9 cellular contexts compared by ENCODE assay signal in genomic region chr7:129824291-129825004, GRCh38.
DNase-seq lines count a peak whose midpoint lies in the region; ATAC-seq and TF ChIP-seq lines count a peak whose summit lies in the region.
"Had no signal": no experiment of that assay in that cellular context is flagged by ENCODE, and none has a peak within 500 bp of the region (broad histone marks: within the 10 kb centered on the region; RNA-seq: fewer than 3 reads in every experiment).

No MANE protein-coding gene starts in this region.

- H3K4me1 ChIP-seq in PC-9 (replicated peaks; ENCODE audit: insufficient read depth) = peaks cover 17% of the 10 kb centered on the region; the same call in 1 of the 2 replicates
- no peaks in the 10 kb centered on the region for H3K4me1 ChIP-seq in prostate gland (replicated peaks)

- peak overlapping the region; percentile 74; the same call in 1 of the 2 replicates for H2AFZ ChIP-seq in PC-9

- TSS peak; percentile 35 for BruUV-seq in PC-9 (replicated peaks; lab: Mats Ljungman, UMichigan)

- H3K27me3 ChIP-seq in PC-9 (ENCODE audit: insufficient read depth, low read depth) (no peaks in the 10 kb centered on the region), prostate gland (replicated peaks; ENCODE audit: insufficient read depth) (no peaks in the 10 kb centered on the region)

- no peaks in the 10 kb centered on the region for H3K9me2 ChIP-seq in PC-9 (ENCODE audit: insufficient read depth)

- H3K27ac ChIP-seq in PC-9 (peak overlapping the region; percentile 88), prostate gland (peak overlapping the region in 1 of 2 donors; percentile 74)
- H3K27ac ChIP-seq: SK-N-MC had no signal

- H3K4me3 ChIP-seq in PC-9 (peak overlapping the region; percentile 88), epithelial cell of esophagus (ENCODE audit: low read length) (peak overlapping the region; percentile 59), prostate gland (peak overlapping the region; percentile 46 to 57)

- peak; percentile 43; the same call in 1 of the 2 replicates for TF ChIP-seq CTCF in PC-9 (conservative IDR thresholded peaks at IDR 0.05)
- no peak for TF ChIP-seq CTCF in epithelial cell of esophagus (IDR thresholded peaks at IDR 0.05; ENCODE audit: insufficient read depth, low read depth, low read length, missing control alignments)
- peak in 1 of 4 experiments; percentile 32 for TF ChIP-seq CTCF in prostate gland (IDR thresholded peaks at IDR 0.05)

- H3K36me3 ChIP-seq in PC-9 (ENCODE audit: low read depth) (no peaks in the 10 kb centered on the region), prostate gland (no peaks in the 10 kb centered on the region)

- H3K4me2 ChIP-seq in PC-9 = peak overlapping the region; percentile 94

- H3F3A ChIP-seq in PC-9 (ENCODE audit: insufficient read depth, low read depth) = peaks cover 25% of the 10 kb centered on the region; the same call in 1 of the 2 replicates

- intact Hi-C loops in PC-9 (cut with micrococcal nuclease; ENCODE audit: unreplicated experiment) = loop anchor here (1.0 to 2.0 kb wide), 6 partner anchors 45 to 606 kb away; no protein-coding TSS in a partner anchor
- intact Hi-C loops in prostate gland (cut with DNase I) = loop anchor here (2.0 to 10.0 kb wide), 4 partner anchors 160 to 460 kb away; partner anchors contain the start of gene NRF1

- 53% methylated on average over 18 of the region's 20 CpGs for WGBS in prostate gland

- CTCF ChIA-PET in PC-9 (lab: Charles Lee) = interaction anchor here (0.5 to 1.0 kb wide), 10 partner anchors 38 to 1785 kb away, joined by 3 to 21 read pairs (median 4); no protein-coding TSS in a partner anchor

- no peaks in the 10 kb centered on the region for H4K20me1 ChIP-seq in PC-9 (ENCODE audit: insufficient read depth)

- H3K79me2 ChIP-seq in PC-9 (ENCODE audit: low read depth) = no peaks in the 10 kb centered on the region

- H3K9me3 ChIP-seq in PC-9 (ENCODE audit: insufficient read depth, low read depth) = no peaks in the 10 kb centered on the region
- no peaks in the 10 kb centered on the region for H3K9me3 ChIP-seq in prostate gland

- DNase-seq in DMS79 treated with DMSO at 0.1 percent for 48 hours (lab: John Stamatoyannopoulos, UW) (peak; percentile 73), PC-9 (no peak), epithelial cell of esophagus (ENCODE audit: low read depth) (no peak), prostate gland (ENCODE audit: low spot score) (no peak), NCI-H1048 (lab: John Stamatoyannopoulos, UW) (no peak)
- no peak for DNase-seq in stimulated activated CD4-positive, alpha-beta T cell treated with anti-CD3 and anti-CD28 coated beads, Interleukin-2, amount 100 ng/mL, for 24 hours

- no peak for TF ChIP-seq POLR2A in prostate gland (IDR thresholded peaks at IDR 0.05)

- ATAC-seq in HG02884 (IDR thresholded peaks at IDR 0.05; ENCODE audit: unreplicated experiment) (no peak), HG03457 (IDR thresholded peaks at IDR 0.05; ENCODE audit: unreplicated experiment) (no peak)

- POLR2A ChIA-PET in PC-9 (lab: Charles Lee; ENCODE audit: unreplicated experiment) = interaction anchor here (0.5 to 0.9 kb wide), 10 partner anchors 21 to 600 kb away, joined by 3 to 9 read pairs (median 4); partner anchors contain the start of gene AHCYL2
